17 cellular contexts compared by ENCODE assay signal in the genomic region with DNA sequence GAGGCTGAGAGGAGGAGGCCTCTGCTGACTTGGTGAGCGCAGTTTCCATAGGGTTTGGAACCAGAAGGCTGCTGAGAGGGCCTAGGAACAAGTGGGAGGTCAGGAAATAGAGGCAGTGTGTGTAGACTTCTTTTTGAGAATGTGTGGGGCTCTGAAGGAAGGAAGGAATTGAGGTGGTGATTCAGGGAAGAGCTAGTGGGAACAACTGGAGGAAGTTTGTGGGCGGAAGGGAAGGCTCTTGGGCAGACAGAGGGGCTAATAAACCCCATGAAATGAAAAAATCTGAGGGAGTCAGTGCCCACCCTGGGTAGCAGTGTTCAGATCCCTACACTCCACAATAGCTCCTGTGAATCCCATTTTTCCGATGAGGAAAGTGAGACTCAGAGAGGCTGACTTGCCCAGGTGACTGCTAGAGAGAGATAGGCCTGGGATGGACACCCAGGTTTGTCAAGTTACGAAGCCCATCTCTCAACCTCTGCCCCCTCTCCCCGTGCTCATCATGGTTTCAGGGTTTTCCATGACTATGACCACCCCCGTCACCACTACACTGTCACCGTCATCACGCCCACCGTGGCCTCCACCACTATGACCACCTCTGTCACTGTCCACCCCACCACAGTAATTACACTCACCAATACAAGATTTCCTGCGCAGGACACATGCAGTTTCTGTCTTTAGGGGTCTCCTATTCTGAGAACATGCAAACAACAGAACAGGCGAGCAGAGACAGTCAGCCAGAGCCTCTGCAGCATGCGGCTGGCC.
"Had no signal": no experiment of that assay in that cellular context is flagged by ENCODE, and none has a peak within 500 bp of the region (broad histone marks: within the 10 kb centered on the region; RNA-seq: fewer than 3 reads in every experiment).

No MANE protein-coding gene starts in this region.

- ATAC-seq: activated CD4-positive, CD25-positive, alpha-beta regulatory T cell treated with anti-CD3 and anti-CD28 coated beads, Interleukin-2, amount 50 U/mL, for 24 hours; activated naive CD8-positive, alpha-beta T cell treated with anti-CD3 and anti-CD28 coated beads, Interleukin-2, amount 50 U/mL, for 24 hours; gastrocnemius medialis; left lobe of liver; stimulated activated naive B cell treated with anti-CD40 and anti-IgM and Interleukin-4, amounts not matched to agents 10 μg/mL and 1 μg/mL and 100 μg/mL, for 72 hours; T-cell had no signal

- H3K4me1 Mint-ChIP-seq: activated CD4-positive, alpha-beta T cell treated with anti-CD3 and anti-CD28 coated beads, Interleukin-2, amount 10 ng/mL, durations not matched to agents 7 days and 5 days; T-cell had no signal

- H3K4me3 Mint-ChIP-seq: activated CD4-positive, alpha-beta T cell treated with anti-CD3 and anti-CD28 coated beads, Interleukin-2, amount 10 ng/mL, durations not matched to agents 7 days and 5 days; activated naive CD8-positive, alpha-beta T cell treated with anti-CD3 and anti-CD28 coated beads, Interleukin-2, amount 50 U/mL, for 24 hours; stimulated activated naive B cell treated with anti-CD40 and anti-IgM and Interleukin-4, amounts not matched to agents 10 μg/mL and 1 μg/mL and 100 μg/mL, for 72 hours; T-cell had no signal

- H3K9ac ChIP-seq: SK-N-SH had no signal

- H3K9me3 ChIP-seq: gastrocnemius medialis, heart left ventricle, pancreas had no signal

- H3K4me3 ChIP-seq: gastrocnemius medialis, heart left ventricle, pancreas had no signal

- H3K27me3 Mint-ChIP-seq: activated CD4-positive, alpha-beta T cell treated with anti-CD3 and anti-CD28 coated beads, Interleukin-2, amount 10 ng/mL, durations not matched to agents 7 days and 5 days had no signal

- H3K4me1 ChIP-seq: gastrocnemius medialis, pancreas had no signal

- H3K4me2 ChIP-seq: SK-N-SH had no signal

- H3K36me3 Mint-ChIP-seq: stimulated activated naive B cell treated with anti-CD40 and anti-IgM and Interleukin-4, amounts not matched to agents 10 μg/mL and 1 μg/mL and 100 μg/mL, for 72 hours; T-cell had no signal

- H3K27me3 ChIP-seq: brain microvascular endothelial cell, gastrocnemius medialis, heart left ventricle, pancreas had no signal

- H3K9me2 ChIP-seq: SK-N-SH had no signal

- H3K27ac ChIP-seq: brain microvascular endothelial cell, gastrocnemius medialis, heart left ventricle, pancreas had no signal

- H3K27ac Mint-ChIP-seq: activated CD4-positive, alpha-beta T cell treated with anti-CD3 and anti-CD28 coated beads, Interleukin-2, amount 10 ng/mL, durations not matched to agents 7 days and 5 days; activated naive CD8-positive, alpha-beta T cell treated with anti-CD3 and anti-CD28 coated beads, Interleukin-2, amount 50 U/mL, for 24 hours; stimulated activated naive B cell treated with anti-CD40 and anti-IgM and Interleukin-4, amounts not matched to agents 10 μg/mL and 1 μg/mL and 100 μg/mL, for 72 hours; T-cell had no signal

- H3K9me3 Mint-ChIP-seq: activated CD4-positive, alpha-beta T cell treated with anti-CD3 and anti-CD28 coated beads, Interleukin-2, amount 10 ng/mL, durations not matched to agents 7 days and 5 days; T-cell had no signal

- DNase-seq: activated CD4-positive, alpha-beta T cell treated with anti-CD3 and anti-CD28 coated beads, Interleukin-2, amount 10 ng/mL, durations not matched to agents 7 days and 5 days; activated CD8-positive, alpha-beta memory T cell treated with anti-CD3 and anti-CD28 coated beads, Interleukin-2, amount 50 U/mL, for 4 hours; activated gamma-delta T cell; activated naive CD8-positive, alpha-beta T cell treated with anti-CD3 and anti-CD28 coated beads, Interleukin-2, amount 50 U/mL, for 24 hours; activated T-cell treated with anti-CD3 and anti-CD28 coated beads, Interleukin-2, amount 50 U/mL, for 48 hours; anterior cingulate cortex; brain microvascular endothelial cell; cortex of kidney; gastrocnemius medialis; SK-N-SH; stimulated activated CD4-positive, alpha-beta T cell treated with anti-CD3 and anti-CD28 coated beads, Interleukin-4, amount 100 ng/mL, for 4 hours; stimulated activated naive B cell treated with anti-CD40 and anti-IgM and Interleukin-4, amounts not matched to agents 10 μg/mL and 1 μg/mL and 100 μg/mL, for 72 hours; T-cell had no signal

- H3K36me3 ChIP-seq: brain microvascular endothelial cell, gastrocnemius medialis, heart left ventricle, pancreas had no signal
